In genomic region chr3:20380310-20380709, GRCh38 we compare ENCODE assay signal across 25 cellular contexts.
"Had no signal": no experiment of that assay in that cellular context is flagged by ENCODE, and none has a peak within 500 bp of the region (broad histone marks: within the 10 kb centered on the region; RNA-seq: fewer than 3 reads in every experiment).

No MANE protein-coding gene starts in this region.

- H3K4me3 ChIP-seq: colonic mucosa, gastrocnemius medialis, heart right ventricle had no signal

- ATAC-seq: activated CD8-positive, alpha-beta T cell treated with anti-CD3 and anti-CD28 coated beads for 36 hours; activated T-cell treated with anti-CD3 and anti-CD28 coated beads, Interleukin-2, amount 50 U/mL, for 4 hours; activated T-helper 17 cell treated with anti-CD3 and anti-CD28 coated beads, Interleukin-2, amount 50 U/mL, for 72 hours; esophagus mucosa; gastrocnemius medialis; heart right ventricle; WTC11 had no signal

- H3K27me3 ChIP-seq: colonic mucosa, gastrocnemius medialis, heart right ventricle had no signal

- H3K4me1 ChIP-seq: colonic mucosa, gastrocnemius medialis had no signal

- DNase-seq: activated CD4-positive, alpha-beta T cell treated with anti-CD3 and anti-CD28 coated beads for 1 hour; activated CD4-positive, alpha-beta T cell treated with anti-CD3 and anti-CD28 coated beads for 48 hours; activated CD4-positive, alpha-beta T cell treated with anti-CD3 and anti-CD28 coated beads, Interleukin-2, amount 50 U/mL, for 1 hour; activated CD4-positive, alpha-beta T cell treated with anti-CD3 and anti-CD28 coated beads, Interleukin-2, amount 50 U/mL, for 48 hours; activated CD8-positive, alpha-beta memory T cell treated with anti-CD3 and anti-CD28 coated beads for 24 hours; activated CD8-positive, alpha-beta T cell treated with anti-CD3 and anti-CD28 coated beads for 36 hours; activated effector memory CD4-positive, alpha-beta T cell treated with Interleukin-2 at 50 U/mL for 16 hours; activated gamma-delta T cell treated with Interleukin-2 at 50 U/mL for 16 hours; activated naive CD4-positive, alpha-beta T cell treated with anti-CD3 and anti-CD28 coated beads, Interleukin-2, amount 50 U/mL, for 16 hours; activated naive CD4-positive, alpha-beta T cell treated with Interleukin-2 at 50 U/mL for 16 hours; activated T-cell treated with anti-CD3 and anti-CD28 coated beads, Interleukin-2, amount 50 U/mL, for 4 hours; amniotic stem cell; anterior cingulate cortex; caudate nucleus; colonic mucosa; effector CD8-positive, alpha-beta T cell; foreskin fibroblast; gastrocnemius medialis; heart right ventricle; hippocampal formation; T-helper 2 cell had no signal

- H3K36me3 ChIP-seq: colonic mucosa, gastrocnemius medialis, heart right ventricle had no signal

- H3K27ac ChIP-seq: colonic mucosa, gastrocnemius medialis, heart right ventricle, VCaP had no signal

- H3K9me3 ChIP-seq: colonic mucosa, gastrocnemius medialis, heart right ventricle had no signal
